ENCODE assay signal across 21 cellular contexts in genomic region chr1:89121641-89122040, GRCh38. TPM values are rescaled to one million over a fixed set of nuclear protein-coding genes. Genes with fewer than 3 reads are reported as not detected.
"Had no signal": no experiment of that assay in that cellular context is flagged by ENCODE, and none has a peak within 500 bp of the region (broad histone marks: within the 10 kb centered on the region; RNA-seq: fewer than 3 reads in every experiment).

No MANE protein-coding gene starts in this region.

- H3K27me3 Mint-ChIP-seq: T-cell had no signal

- H3K9me3 Mint-ChIP-seq: endodermal cell, immature natural killer cell, T-cell had no signal

- H3K36me3 ChIP-seq: cardiac muscle cell had no signal

- H3K4me1 Mint-ChIP-seq: endodermal cell had no signal

- H3K4me3 Mint-ChIP-seq: endodermal cell had no signal

- H3K9me3 ChIP-seq: gastrocnemius medialis, heart left ventricle, prostate gland, transverse colon had no signal

- H3K27ac ChIP-seq: cardiac muscle cell, gastrocnemius medialis, heart left ventricle, prostate gland, SK-N-MC, skin epidermis, transverse colon had no signal

- DNase-seq: endodermal cell; gastrocnemius medialis; heart left ventricle; immature natural killer cell; mesendoderm; right cardiac atrium; stimulated activated CD4-positive, alpha-beta T cell treated with anti-CD3 and anti-CD28 coated beads, Interleukin-4, amount 100 ng/mL, for 24 hours; stimulated activated naive CD4-positive, alpha-beta T cell treated with Interleukin-2 at 50 U/mL for 16 hours; T-cell; T1000; transverse colon had no signal

- ATAC-seq: gastrocnemius medialis, heart left ventricle, right cardiac atrium, T-cell had no signal

- H3K4me3 ChIP-seq: cardiac muscle cell, gastrocnemius medialis, prostate gland, SK-N-MC, skin epidermis, transverse colon had no signal

- H3K27ac Mint-ChIP-seq: endodermal cell had no signal

- H3K4me1 ChIP-seq: prostate gland had no signal

- H3K27me3 ChIP-seq: cardiac muscle cell, gastrocnemius medialis, heart left ventricle, transverse colon had no signal

RNA-seq across cellular contexts. Expression of gene GBP2, which starts 4.3 kb away (rescaled TPM):
- total RNA-seq: endodermal cell had no signal
- polyA plus RNA-seq: neural cell had no signal

RNA-seq across cellular contexts. Expression of gene GBP7, which starts 54.2 kb away (rescaled TPM):
- total RNA-seq: cardiac muscle cell, dermis microvascular lymphatic vessel endothelial cell, endodermal cell, epithelial cell of proximal tubule, gastrocnemius medialis, lower leg skin, omental fat pad, prostate gland, transverse colon had no signal
- polyA plus RNA-seq: adipose tissue, heart left ventricle, immature natural killer cell, neural cell had no signal

RNA-seq across cellular contexts. Expression of gene GBP1, which starts 56.6 kb away (rescaled TPM):
- total RNA-seq: endodermal cell had no signal
- polyA plus RNA-seq: neural cell had no signal
